Comparison of ENCODE assay signal across 1 cellular context in the genomic region with DNA sequence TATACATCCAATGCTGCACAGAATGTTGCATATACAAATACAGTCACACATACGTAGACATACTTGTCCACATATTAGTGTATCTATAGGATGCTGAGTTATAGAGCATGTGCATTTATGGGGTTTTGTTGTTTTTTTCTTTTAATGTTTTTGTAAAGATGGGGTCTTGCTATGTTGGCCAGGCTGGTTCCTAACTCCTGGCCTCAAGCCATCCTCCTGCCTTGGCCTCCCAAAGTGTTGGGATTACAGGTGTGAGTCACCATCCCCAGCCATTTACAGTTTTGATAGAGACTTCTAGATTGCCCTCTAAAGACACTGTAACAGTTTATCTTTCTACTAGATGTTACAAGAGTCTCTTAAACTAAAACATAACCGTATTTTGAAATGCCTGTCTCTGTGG.
TF ChIP-seq lines count a peak whose summit lies in the region.

No MANE protein-coding gene starts in this region.

TF ChIP-seq in GM12878, 131 proteins besides CTCF, POLR2A, EP300 and RAD21:
- TF ChIP-seq ETV6 (conservative IDR thresholded peaks at IDR 0.05 in 1 of 2, IDR thresholded peaks at IDR 0.05 in 1 of 2; ENCODE audit: borderline replicate concordance in 1 of 2, low read depth in 1 of 2) (no peak), POLR2AphosphoS5 (IDR thresholded peaks at IDR 0.05; ENCODE audit: low read length) (0 out of 2 replicates have a peak, but pooled peaks have one; percentile 5)
